ENCODE assay signal across 8 cellular contexts in genomic region chr14:95515080-95515489, GRCh38. TPM values are rescaled to one million over a fixed set of nuclear protein-coding genes. Genes with fewer than 3 reads are reported as not detected.
DNase-seq lines count a peak whose midpoint lies in the region; ATAC-seq, FAIRE-seq and TF ChIP-seq lines count a peak whose summit lies in the region.

No MANE protein-coding gene starts in this region.

- H3K36me3 Mint-ChIP-seq in activated CD8-positive, alpha-beta T cell treated with anti-CD3 and anti-CD28 coated beads, Interleukin-2, amount 10 ng/mL, durations not matched to agents 7 days and 5 days (ENCODE audit: low read depth) = peaks cover 29% of the 10 kb centered on the region

- CTCF ChIA-PET in activated CD8-positive, alpha-beta T cell treated with anti-CD3 and anti-CD28 coated beads, Interleukin-2, amount 10 ng/mL, durations not matched to agents 7 days and 5 days (lab: Charles Lee) = interaction anchor here (0.9 to 17.6 kb wide), 10 partner anchors 10 to 73 kb away, joined by 3 to 199 read pairs (median 7); partner anchors contain the start of gene GLRX5

- peaks cover 68% of the 10 kb centered on the region for H3K4me1 Mint-ChIP-seq in activated CD8-positive, alpha-beta T cell treated with anti-CD3 and anti-CD28 coated beads, Interleukin-2, amount 10 ng/mL, durations not matched to agents 7 days and 5 days (ENCODE audit: low read depth)

- no peak for ATAC-seq in activated CD8-positive, alpha-beta T cell treated with anti-CD3 and anti-CD28 coated beads, Interleukin-2, amount 10 ng/mL, durations not matched to agents 7 days and 5 days
- ATAC-seq in HG02610 (IDR thresholded peaks at IDR 0.05; ENCODE audit: unreplicated experiment) = no peak

- no peaks in the 10 kb centered on the region for H3K27me3 Mint-ChIP-seq in activated CD8-positive, alpha-beta T cell treated with anti-CD3 and anti-CD28 coated beads, Interleukin-2, amount 10 ng/mL, durations not matched to agents 7 days and 5 days (ENCODE audit: low read depth)

- no peaks in the 10 kb centered on the region for H3K9me3 Mint-ChIP-seq in activated CD8-positive, alpha-beta T cell treated with anti-CD3 and anti-CD28 coated beads, Interleukin-2, amount 10 ng/mL, durations not matched to agents 7 days and 5 days (ENCODE audit: insufficient read depth)

- peak overlapping the region; percentile 91 for H3K4me3 Mint-ChIP-seq in activated CD8-positive, alpha-beta T cell treated with anti-CD3 and anti-CD28 coated beads, Interleukin-2, amount 10 ng/mL, durations not matched to agents 7 days and 5 days

- TF ChIP-seq POLR2A in GM19099 (IDR thresholded peaks at IDR 0.05; ENCODE audit: extremely low read depth, insufficient read length, low read depth) (peak; percentile 41), H54 (IDR thresholded peaks at IDR 0.05; ENCODE audit: low read depth, low read length) (no peak)

- DNase-seq in AG10803 (ENCODE audit: low read depth) (peak; percentile 72), globus pallidus (ENCODE audit: low spot score) (peak; percentile 71), putamen (ENCODE audit: low spot score) (peak; percentile 60), cerebellar nuclear complex (lab: John Stamatoyannopoulos, UW) (no peak), H54 (ENCODE audit: insufficient read length, low spot score) (no peak)
- DNase-seq in activated CD8-positive, alpha-beta T cell treated with anti-CD3 and anti-CD28 coated beads, Interleukin-2, amount 10 ng/mL, durations not matched to agents 7 days and 5 days = no peak

- no peak for TF ChIP-seq CTCF in AG10803 (conservative IDR thresholded peaks at IDR 0.05; ENCODE audit: low read length)

- peak overlapping the region; percentile 84 for H3K27ac Mint-ChIP-seq in activated CD8-positive, alpha-beta T cell treated with anti-CD3 and anti-CD28 coated beads, Interleukin-2, amount 10 ng/mL, durations not matched to agents 7 days and 5 days

- POLR2A ChIA-PET in activated CD8-positive, alpha-beta T cell treated with anti-CD3 and anti-CD28 coated beads, Interleukin-2, amount 10 ng/mL, durations not matched to agents 7 days and 5 days (lab: Charles Lee) = interaction anchor here (0.8 to 6.2 kb wide), 10 partner anchors 9 to 72 kb away, joined by 3 to 47 read pairs (median 6); partner anchors contain the start of gene GLRX5

- FAIRE-seq in H54 (lab: Jason Lieb, UNC) = no peak

- H3K4me3 ChIP-seq in AG10803 (ENCODE audit: low read length) = peak overlapping the region; percentile 69

RNA-seq across cellular contexts. Expression of gene SYNE3, which starts 1.4 kb away (rescaled TPM):
- 10 to 100 TPM; 91.5 TPM for total RNA-seq in activated CD8-positive, alpha-beta T cell treated with anti-CD3 and anti-CD28 coated beads, Interleukin-2, amount 10 ng/mL, durations not matched to agents 7 days and 5 days

RNA-seq across cellular contexts. Expression of gene GLRX5, which starts 19.8 kb away (rescaled TPM):
- total RNA-seq in activated CD8-positive, alpha-beta T cell treated with anti-CD3 and anti-CD28 coated beads, Interleukin-2, amount 10 ng/mL, durations not matched to agents 7 days and 5 days = 10 to 100 TPM; 52.8 to 54.6 TPM

Comparison
In these comparisons a context has a peak if more than half of its experiments do, and no peak if none do; other contexts are left out.
1. DNase-seq: peak in AG10803 (single experiment), globus pallidus (single experiment) and putamen (single experiment); none in activated CD8-positive, alpha-beta T cell treated with anti-CD3 and anti-CD28 coated beads, Interleukin-2, amount 10 ng/mL, durations not matched to agents 7 days and 5 days (single experiment), cerebellar nuclear complex (0 of 2) and H54 (single experiment).